26 cellular contexts compared by ENCODE assay signal in the genomic region with DNA sequence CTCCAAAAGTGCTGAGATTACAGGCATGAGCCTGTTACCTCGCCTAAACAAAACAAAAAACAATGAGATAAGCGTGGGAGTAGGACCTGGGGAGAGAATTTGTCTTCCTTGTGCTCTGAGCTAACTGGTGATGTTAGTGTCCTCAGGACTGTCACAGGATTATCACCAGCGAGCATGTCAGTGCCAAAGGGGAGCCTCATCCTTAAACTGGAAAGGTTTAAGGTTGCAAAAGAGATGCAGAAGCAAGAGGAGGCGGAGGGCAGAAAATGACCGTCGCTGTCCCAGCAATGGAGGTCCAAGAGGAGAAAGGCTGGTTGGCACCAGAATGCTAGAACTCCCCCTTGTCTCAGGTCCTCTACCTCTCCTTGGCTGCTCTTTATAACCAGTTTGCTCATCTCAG. TPM values are rescaled to one million over a fixed set of nuclear protein-coding genes. Genes with fewer than 3 reads are reported as not detected.
"Had no signal": no experiment of that assay in that cellular context is flagged by ENCODE, and none has a peak within 500 bp of the region (broad histone marks: within the 10 kb centered on the region; RNA-seq: fewer than 3 reads in every experiment).

No MANE protein-coding gene starts in this region.

- H3K4me1 ChIP-seq: prostate gland had no signal

- H3K4me1 Mint-ChIP-seq: memory B cell had no signal

- H3K27ac Mint-ChIP-seq: memory B cell; natural killer cell treated with Interleukin-12 subunit alpha and Interleukin-12 subunit beta and Interleukin-15 and Interleukin-18, amount 100 ng/mL, for 72 hours; stimulated activated memory B cell treated with anti-CD40 and anti-IgM and Interleukin-4, amounts not matched to agents 10 μg/mL and 1 μg/mL and 100 μg/mL, for 72 hours; type B pancreatic cell had no signal

- H3K27me3 ChIP-seq: sigmoid colon, testis had no signal

- DNase-seq: dorsolateral prefrontal cortex; effector CD4-positive, alpha-beta T cell; mucosa of descending colon; naive B cell; right cardiac atrium; sigmoid colon; spleen; stimulated activated CD4-positive, alpha-beta T cell treated with anti-CD3 and anti-CD28 coated beads, Interleukin-4, amount 100 ng/mL, for 4 hours; stimulated activated naive CD8-positive, alpha-beta T cell treated with anti-CD3 and anti-CD28 coated beads, Interleukin-15, Interleukin-2, amounts not matched to agents 100 U/mL and 50 U/mL, for 24 hours; substantia nigra; testis; tibial artery had no signal

- H3K4me3 ChIP-seq: dorsolateral prefrontal cortex, lung, mucosa of descending colon, prostate gland, sigmoid colon, skin epidermis, spleen, testis, tibial artery had no signal

- H3K4me3 Mint-ChIP-seq: memory B cell; naive B cell; natural killer cell treated with Interleukin-12 subunit alpha and Interleukin-12 subunit beta and Interleukin-15 and Interleukin-18, amount 100 ng/mL, for 72 hours; neural crest cell; stimulated activated memory B cell treated with anti-CD40 and anti-IgM and Interleukin-4, amounts not matched to agents 10 μg/mL and 1 μg/mL and 100 μg/mL, for 72 hours; type B pancreatic cell had no signal

- H3K36me3 ChIP-seq: neutrophil, prostate gland, sigmoid colon, spleen, tibial artery had no signal

- FAIRE-seq: colon, frontal cortex, keratinocyte had no signal

- H3K36me3 Mint-ChIP-seq: memory B cell; naive B cell; natural killer cell treated with Interleukin-12 subunit alpha and Interleukin-12 subunit beta and Interleukin-15 and Interleukin-18, amount 100 ng/mL, for 72 hours; stimulated activated memory B cell treated with anti-CD40 and anti-IgM and Interleukin-4, amounts not matched to agents 10 μg/mL and 1 μg/mL and 100 μg/mL, for 72 hours; type B pancreatic cell had no signal

- H3K27ac ChIP-seq: dorsolateral prefrontal cortex, neutrophil, prostate gland, sigmoid colon, skin epidermis, spleen, testis, tibial artery had no signal

- H3K9me3 ChIP-seq: mucosa of descending colon, neutrophil, prostate gland, sigmoid colon, spleen, testis, tibial artery had no signal

- ATAC-seq: left lobe of liver; mucosa of descending colon; natural killer cell treated with Interleukin-12 subunit alpha and Interleukin-12 subunit beta and Interleukin-15 and Interleukin-18, amount 100 ng/mL, for 72 hours; right cardiac atrium; stimulated activated memory B cell treated with anti-CD40 and anti-IgM and Interleukin-4, amounts not matched to agents 10 μg/mL and 1 μg/mL and 100 μg/mL, for 72 hours; stimulated activated naive CD8-positive, alpha-beta T cell treated with anti-CD3 and anti-CD28 coated beads, Interleukin-15, Interleukin-2, amounts not matched to agents 100 U/mL and 50 U/mL, for 24 hours had no signal

- H3K9me3 Mint-ChIP-seq: memory B cell; naive B cell; natural killer cell treated with Interleukin-12 subunit alpha and Interleukin-12 subunit beta and Interleukin-15 and Interleukin-18, amount 100 ng/mL, for 72 hours; neural crest cell; stimulated activated memory B cell treated with anti-CD40 and anti-IgM and Interleukin-4, amounts not matched to agents 10 μg/mL and 1 μg/mL and 100 μg/mL, for 72 hours; type B pancreatic cell had no signal

RNA-seq across cellular contexts. Expression of gene SYPL2, which starts 3.9 kb away (rescaled TPM):
- total RNA-seq: frontal cortex; glomerular endothelial cell; natural killer cell treated with Interleukin-12 subunit alpha and Interleukin-12 subunit beta and Interleukin-15 and Interleukin-18, amount 100 ng/mL, for 72 hours had no signal
- polyA plus RNA-seq: keratinocyte had no signal
